ENCODE assay signal across 26 cellular contexts in the genomic region with DNA sequence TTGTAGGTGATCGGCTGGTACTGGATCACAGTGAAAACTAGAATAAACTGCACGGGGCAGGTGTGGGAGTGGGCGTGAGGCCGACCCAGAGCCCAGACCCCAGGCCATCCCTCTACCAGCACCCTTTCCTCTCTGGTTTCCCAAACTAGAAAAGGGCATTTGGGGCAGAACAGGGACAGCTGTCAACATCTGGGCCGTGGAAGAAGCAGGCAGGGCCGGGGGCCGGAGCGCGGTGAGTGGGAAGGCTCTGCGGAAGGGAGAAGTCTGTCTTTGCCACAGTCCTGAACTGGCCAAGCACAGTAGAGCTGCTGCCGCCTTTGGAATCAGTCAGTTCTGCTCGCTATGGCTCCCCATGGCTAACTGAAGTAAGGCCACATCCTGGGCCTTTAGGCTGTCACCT. TPM values are rescaled to one million over a fixed set of nuclear protein-coding genes. Genes with fewer than 3 reads are reported as not detected.
"Had no signal": no experiment of that assay in that cellular context is flagged by ENCODE, and none has a peak within 500 bp of the region (broad histone marks: within the 10 kb centered on the region; RNA-seq: fewer than 3 reads in every experiment).

No MANE protein-coding gene starts in this region.

- H3K27me3 Mint-ChIP-seq: activated CD4-positive, alpha-beta T cell treated with anti-CD3 and anti-CD28 coated beads for 36 hours had no signal

- H3K27me3 ChIP-seq: cardiac muscle cell, upper lobe of left lung had no signal

- H3K4me1 ChIP-seq: upper lobe of left lung had no signal

- ATAC-seq: activated CD4-positive, alpha-beta T cell treated with anti-CD3 and anti-CD28 coated beads for 36 hours; activated naive CD4-positive, alpha-beta T cell treated with anti-CD3 and anti-CD28 coated beads, Interleukin-2, amount 50 U/mL, for 72 hours; activated T-cell treated with anti-CD3 and anti-CD28 coated beads, Interleukin-2, amount 50 U/mL, for 72 hours; esophagus mucosa; naive thymus-derived CD8-positive, alpha-beta T cell; sciatic nerve; stimulated activated naive CD8-positive, alpha-beta T cell treated with anti-CD3 and anti-CD28 coated beads, Interleukin-15, Interleukin-2, amounts not matched to agents 100 U/mL and 50 U/mL, for 24 hours had no signal

- H3K36me3 Mint-ChIP-seq: activated naive CD4-positive, alpha-beta T cell treated with anti-CD3 and anti-CD28 coated beads, Interleukin-2, amount 50 U/mL, for 72 hours; immature natural killer cell; naive thymus-derived CD8-positive, alpha-beta T cell had no signal

- H3K9me3 Mint-ChIP-seq: activated naive CD4-positive, alpha-beta T cell treated with anti-CD3 and anti-CD28 coated beads, Interleukin-2, amount 50 U/mL, for 72 hours; activated T-cell treated with anti-CD3 and anti-CD28 coated beads, Interleukin-2, amount 50 U/mL, for 72 hours; immature natural killer cell; mesothelial cell of epicardium; naive thymus-derived CD8-positive, alpha-beta T cell; neural crest cell had no signal

- H3K4me3 ChIP-seq: cardiac muscle cell, skin epidermis, thoracic aorta, upper lobe of left lung had no signal

- H3K27ac ChIP-seq: cardiac muscle cell, thoracic aorta, upper lobe of left lung had no signal

- H3K4me3 Mint-ChIP-seq: activated CD4-positive, alpha-beta T cell treated with anti-CD3 and anti-CD28 coated beads for 36 hours; activated T-cell treated with anti-CD3 and anti-CD28 coated beads, Interleukin-2, amount 50 U/mL, for 72 hours; immature natural killer cell; mesothelial cell of epicardium; naive thymus-derived CD8-positive, alpha-beta T cell; neural crest cell had no signal

- H3K4me1 Mint-ChIP-seq: activated CD4-positive, alpha-beta T cell treated with anti-CD3 and anti-CD28 coated beads for 36 hours; immature natural killer cell; mesothelial cell of epicardium had no signal

- DNase-seq: activated CD4-positive, alpha-beta T cell treated with anti-CD3 and anti-CD28 coated beads for 36 hours; activated CD4-positive, CD25-positive, alpha-beta regulatory T cell; activated naive CD4-positive, alpha-beta T cell; activated T-cell treated with anti-CD3 and anti-CD28 coated beads for 4 hours; activated T-cell treated with anti-CD3 and anti-CD28 coated beads, Interleukin-2, amount 50 U/mL, for 72 hours; anterior cingulate cortex; foreskin fibroblast; head of caudate nucleus; hypothalamus; immature natural killer cell; kidney; mammary epithelial cell; naive thymus-derived CD8-positive, alpha-beta T cell; stimulated activated CD4-positive, alpha-beta T cell treated with anti-CD3 and anti-CD28 coated beads, Interleukin-12 subunit alpha, Interleukin-12 subunit beta, amount 100 ng/mL, for 4 hours; stimulated activated CD4-positive, alpha-beta T cell treated with anti-CD3 and anti-CD28 coated beads, Interleukin-4, amount 100 ng/mL, for 1 hour; stimulated activated naive CD8-positive, alpha-beta T cell treated with anti-CD3 and anti-CD28 coated beads, Interleukin-15, Interleukin-2, amounts not matched to agents 100 U/mL and 50 U/mL, for 24 hours; T-helper 1 cell had no signal

- H3K27ac Mint-ChIP-seq: activated CD4-positive, alpha-beta T cell treated with anti-CD3 and anti-CD28 coated beads for 36 hours; activated naive CD4-positive, alpha-beta T cell treated with anti-CD3 and anti-CD28 coated beads, Interleukin-2, amount 50 U/mL, for 72 hours; activated T-cell treated with anti-CD3 and anti-CD28 coated beads, Interleukin-2, amount 50 U/mL, for 72 hours; mesothelial cell of epicardium had no signal

- H3K9me3 ChIP-seq: thoracic aorta, upper lobe of left lung had no signal

- H3K36me3 ChIP-seq: cardiac muscle cell had no signal

- FAIRE-seq: kidney had no signal

RNA-seq across cellular contexts. Expression of a gene that starts 33.3 kb away (rescaled TPM):
- polyA plus RNA-seq: immature natural killer cell; naive thymus-derived CD8-positive, alpha-beta T cell had no signal
